12 cellular contexts compared by ENCODE assay signal in the genomic region with DNA sequence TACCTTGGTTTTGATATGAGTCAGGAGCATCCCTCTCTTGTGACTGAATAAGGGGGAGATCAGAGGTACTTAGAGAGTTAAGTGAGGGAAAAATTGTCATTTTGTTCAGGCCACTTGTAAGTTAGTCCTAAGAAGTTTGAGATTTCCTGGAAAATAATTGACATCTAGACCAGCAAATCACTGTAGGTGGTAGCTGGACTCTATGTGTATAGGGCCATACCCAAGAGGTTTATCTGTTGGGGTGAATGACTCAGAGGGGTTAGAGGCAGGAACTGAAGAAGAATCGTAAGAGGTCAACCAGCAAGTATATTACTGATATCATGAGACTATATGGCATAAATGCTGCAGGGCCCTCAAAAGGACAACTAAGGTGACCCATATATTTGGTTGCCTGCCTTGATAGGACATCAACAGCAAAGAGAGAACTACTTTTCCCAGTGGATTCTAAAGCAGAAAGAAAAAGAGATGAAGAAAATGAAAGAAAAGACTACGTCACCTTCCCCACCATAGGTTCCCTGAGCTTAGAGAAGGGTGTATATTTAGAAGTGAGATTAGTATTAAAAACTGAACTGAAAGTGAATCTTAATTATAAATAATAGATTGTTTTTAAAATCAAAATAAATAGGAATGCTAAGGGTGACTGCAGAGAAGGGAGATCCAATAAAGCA. TPM values are rescaled to one million over a fixed set of nuclear protein-coding genes. Genes with fewer than 3 reads are reported as not detected.
DNase-seq lines count a peak whose midpoint lies in the region; ATAC-seq and TF ChIP-seq lines count a peak whose summit lies in the region.
"Had no signal": no experiment of that assay in that cellular context is flagged by ENCODE, and none has a peak within 500 bp of the region (broad histone marks: within the 10 kb centered on the region; RNA-seq: fewer than 3 reads in every experiment).

No MANE protein-coding gene starts in this region.

- no peaks in the 10 kb centered on the region for H3K27me3 Mint-ChIP-seq in memory B cell
- H3K27me3 Mint-ChIP-seq: type B pancreatic cell had no signal

- 80% methylated on average over 2 of the region's 2 CpGs for WGBS in SK-N-SH (ENCODE audit: low lambda C conversion rate)

- H3K9me2 ChIP-seq in SK-N-SH: no peaks in the 10 kb centered on the region

- H2AFZ ChIP-seq in SK-N-SH (ENCODE audit: low read depth): 0 out of 2 replicates have a peak overlapping the region, but pooled peaks have one; percentile 26

- H3K36me3 ChIP-seq in SK-N-SH (replicated peaks in 1 of 2; ENCODE audit: control insufficient read depth in 1 of 2, insufficient read depth in 2 of 2, low read length in 1 of 2) (no peaks in the 10 kb centered on the region), ascending aorta (no peaks in the 10 kb centered on the region), right atrium auricular region (no peaks in the 10 kb centered on the region)

- H3K9me3 ChIP-seq in SK-N-SH: no peaks in the 10 kb centered on the region
- H3K9me3 ChIP-seq in ascending aorta: no peaks in the 10 kb centered on the region
- H3K9me3 ChIP-seq in right atrium auricular region: no peaks in the 10 kb centered on the region

- TF ChIP-seq CTCF in SK-N-SH (IDR thresholded peaks at IDR 0.05): no peak
- TF ChIP-seq CTCF in ascending aorta (IDR thresholded peaks at IDR 0.05): no peak
- no peak for TF ChIP-seq CTCF in right atrium auricular region (IDR thresholded peaks at IDR 0.05)

- peaks cover 6% of the 10 kb centered on the region for H3K4me1 Mint-ChIP-seq in memory B cell

- intact Hi-C loops in ascending aorta (cut with DNase I): loop anchor here (5.0 kb wide), 1 partner anchor 410 kb away; a partner anchor contains a TSS

- H3K4me3 ChIP-seq in SK-N-SH (ENCODE audit: low read depth in 2 of 2, low read length in 1 of 2) (no peak overlapping the region), ascending aorta (no peak overlapping the region), right atrium auricular region (no peak overlapping the region)
- H3K4me3 ChIP-seq: lung had no signal

- no peak for ATAC-seq in SK-N-SH treated with all-trans-retinoic acid at 6 μM for 48 hours
- peak; percentile 88 for ATAC-seq in HG02571 (IDR thresholded peaks at IDR 0.05; ENCODE audit: unreplicated experiment)
- ATAC-seq in HG03565 (IDR thresholded peaks at IDR 0.05; ENCODE audit: unreplicated experiment): peak; percentile 76
- ATAC-seq in memory B cell (ENCODE audit: low read depth): no peak

- no peak overlapping the region for H3K4me2 ChIP-seq in SK-N-SH

- TF ChIP-seq EP300 in SK-N-SH (IDR thresholded peaks at IDR 0.05; ENCODE audit: borderline replicate concordance in 1 of 2, low read depth in 1 of 2, low read length in 1 of 2): no peak

- no peaks in the 10 kb centered on the region for H3K9me3 Mint-ChIP-seq in memory B cell
- H3K9me3 Mint-ChIP-seq: type B pancreatic cell had no signal

- H3K27ac Mint-ChIP-seq in memory B cell: peak overlapping the region; percentile 22
- H3K27ac Mint-ChIP-seq: type B pancreatic cell had no signal

- peaks cover 19% of the 10 kb centered on the region for H3F3A ChIP-seq in SK-N-SH (replicated peaks; ENCODE audit: insufficient read depth)

- CTCF ChIA-PET in SK-N-SH (lab: Yijun Ruan, JAX): interaction anchor here (1.4 to 2.5 kb wide), 2 partner anchors 19 to 411 kb away, joined by 3 to 14 read pairs; no protein-coding TSS in a partner anchor

- H3K9ac ChIP-seq in SK-N-SH: no peak overlapping the region

- TF ChIP-seq RAD21 in SK-N-SH (IDR thresholded peaks at IDR 0.05; ENCODE audit: low read length): no peak

- H3K4me1 ChIP-seq in SK-N-SH (ENCODE audit: control insufficient read depth in 1 of 2, insufficient read depth in 2 of 2, low read depth in 1 of 2, low read length in 1 of 2): peaks cover 0 to 6% of the 10 kb centered on the region in 2 experiments; a peak in 1 of 4 replicates
- no peaks in the 10 kb centered on the region for H3K4me1 ChIP-seq in ascending aorta
- no peaks in the 10 kb centered on the region for H3K4me1 ChIP-seq in right atrium auricular region

- H3K27me3 ChIP-seq in SK-N-SH (ENCODE audit: insufficient read depth): no peaks in the 10 kb centered on the region
- H3K27me3 ChIP-seq in ascending aorta: no peaks in the 10 kb centered on the region
- no peaks in the 10 kb centered on the region for H3K27me3 ChIP-seq in right atrium auricular region

- no peaks in the 10 kb centered on the region for H3K79me2 ChIP-seq in SK-N-SH (ENCODE audit: insufficient read depth)

- no peak overlapping the region for H3K4me3 Mint-ChIP-seq in memory B cell
- H3K4me3 Mint-ChIP-seq: type B pancreatic cell had no signal

- no peaks in the 10 kb centered on the region for H3K36me3 Mint-ChIP-seq in memory B cell
- H3K36me3 Mint-ChIP-seq: type B pancreatic cell had no signal

- DNase-seq in SK-N-SH (no peak), memory B cell (ENCODE audit: low spot score in 2 of 2) (no peak), T1000 (lab: John Stamatoyannopoulos, UW) (no peak), ascending aorta (ENCODE audit: low spot score in 2 of 2) (no peak), right atrium auricular region (ENCODE audit: low spot score) (no peak)
- DNase-seq: stimulated activated CD4-positive, alpha-beta T cell treated with anti-CD3 and anti-CD28 coated beads, Interleukin-15, amount 100 ng/mL, for 24 hours had no signal

- POLR2A ChIA-PET in SK-N-SH (lab: Yijun Ruan, JAX): no interaction called here

- no peaks in the 10 kb centered on the region for H4K20me1 ChIP-seq in SK-N-SH (ENCODE audit: insufficient read depth)

- H3K27ac ChIP-seq in SK-N-SH (ENCODE audit: low read depth in 2 of 2, low read length in 1 of 2) (no peak overlapping the region), ascending aorta (no peak overlapping the region), right atrium auricular region (no peak overlapping the region)
- H3K27ac ChIP-seq: 22Rv1 had no signal

TF ChIP-seq in SK-N-SH, 30 proteins besides CTCF, POLR2A, EP300 and RAD21:
- TF ChIP-seq, protein P1, sequence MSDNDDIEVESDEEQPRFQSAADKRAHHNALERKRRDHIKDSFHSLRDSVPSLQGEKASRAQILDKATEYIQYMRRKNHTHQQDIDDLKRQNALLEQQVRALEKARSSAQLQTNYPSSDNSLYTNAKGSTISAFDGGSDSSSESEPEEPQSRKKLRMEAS (IDR thresholded peaks at IDR 0.05; ENCODE audit: low read depth): no peak

TF ChIP-seq in SK-N-SH treated with all-trans-retinoic acid at 6 μM for 48 hours, 23 proteins besides CTCF, POLR2A, EP300 and RAD21:
- TF ChIP-seq TCF4 (CRISPR knock-in tag; IDR thresholded peaks at IDR 0.05; ENCODE audit: borderline replicate concordance) (no peak), ZFP3 (CRISPR knock-in tag; IDR thresholded peaks at IDR 0.05) (no peak)

RNA-seq across cellular contexts. Expression of a gene that starts 8.0 kb away (rescaled TPM):
- polyA plus RNA-seq in SK-N-SH (2012; rRNA removed): 10.0 and 20.6 TPM in 2 replicates
- polyA plus RNA-seq in SK-N-SH (2012; cell fraction: cytosol; rRNA removed): 5.7 and 6.0 TPM in 2 replicates
- polyA plus RNA-seq in SK-N-SH (2012; cell fraction: nucleus; rRNA removed): 57.8 and 88.1 TPM in 2 replicates
- 3.9 TPM for total RNA-seq in ascending aorta
- total RNA-seq in right atrium auricular region: 10 to 100 TPM; 10.3 to 12.1 TPM

RNA-seq across cellular contexts. Expression of a gene that starts 53.9 kb away (rescaled TPM):
- polyA plus RNA-seq in SK-N-SH (2012; rRNA removed): 1.5 and 2.8 TPM in 2 replicates
- 0.15 and 0.26 TPM in 2 replicates for polyA plus RNA-seq in SK-N-SH (2012; cell fraction: cytosol; rRNA removed)
- polyA plus RNA-seq in SK-N-SH (2012; cell fraction: nucleus; rRNA removed): 5.3 and 9.7 TPM in 2 replicates
- total RNA-seq in ascending aorta (10.7 TPM), right atrium auricular region (10 to 100 TPM; 25.1 to 37.1 TPM)

Comparison
In these comparisons a context has a peak if more than half of its experiments do, and no peak if none do; other contexts are left out.
1. ATAC-seq: peak in HG02571 (single experiment) and HG03565 (single experiment); none in SK-N-SH treated with all-trans-retinoic acid at 6 μM for 48 hours (single experiment) and memory B cell (single experiment).